27 cellular contexts compared by ENCODE assay signal in genomic region chr15:23437673-23438072, GRCh38. TPM values are rescaled to one million over a fixed set of nuclear protein-coding genes. Genes with fewer than 3 reads are reported as not detected.
"Had no signal": no experiment of that assay in that cellular context is flagged by ENCODE, and none has a peak within 500 bp of the region (broad histone marks: within the 10 kb centered on the region; RNA-seq: fewer than 3 reads in every experiment).

No MANE protein-coding gene starts in this region.

- H3K27ac ChIP-seq: adrenal gland, Peyer's patch, RWPE1, VCaP had no signal

- H3K9me3 ChIP-seq: adrenal gland, Peyer's patch had no signal

- H3K27me3 ChIP-seq: adrenal gland, Peyer's patch had no signal

- DNase-seq: activated CD4-positive, alpha-beta memory T cell treated with anti-CD3 and anti-CD28 coated beads for 36 hours; activated CD4-positive, alpha-beta T cell treated with anti-CD3 and anti-CD28 coated beads, Interleukin-2, amount 10 ng/mL, durations not matched to agents 7 days and 5 days; activated CD4-positive, CD25-positive, alpha-beta regulatory T cell; activated gamma-delta T cell treated with Interleukin-2 at 50 U/mL for 16 hours; activated naive CD4-positive, alpha-beta T cell treated with anti-CD3 and anti-CD28 coated beads, Interleukin-2, amount 50 U/mL, for 16 hours; activated naive CD8-positive, alpha-beta T cell treated with anti-CD3 and anti-CD28 coated beads, Interleukin-2, amount 10 ng/mL, durations not matched to agents 7 days and 5 days; activated T-cell treated with anti-CD3 and anti-CD28 coated beads for 4 hours; activated T-cell treated with anti-CD3 and anti-CD28 coated beads, Interleukin-2, amount 50 U/mL, for 48 hours; adrenal gland; anterior cingulate cortex; caudate nucleus; Kasumi-1; NCI-H1105 treated with DMSO at 0.1 percent for 48 hours; NCI-H1436 treated with DMSO at 0.1 percent for 48 hours; NCI-H187; NCI-H2081; NCI-H510A treated with DMSO at 0.1 percent for 48 hours; NCI-H69; Peyer's patch; SIG-M5; T-helper 1 cell had no signal

- H3K4me3 ChIP-seq: adrenal gland, Peyer's patch had no signal

- H3K4me1 ChIP-seq: adrenal gland, Peyer's patch had no signal

- H3K36me3 ChIP-seq: adrenal gland, Peyer's patch had no signal

RNA-seq across cellular contexts. Expression of gene GOLGA6L2, which starts 9.4 kb away (rescaled TPM):
- total RNA-seq: activated CD4-positive, alpha-beta memory T cell treated with anti-CD3 and anti-CD28 coated beads for 36 hours; activated CD4-positive, alpha-beta T cell treated with anti-CD3 and anti-CD28 coated beads, Interleukin-2, amount 10 ng/mL, durations not matched to agents 7 days and 5 days; activated CD8-positive, alpha-beta memory T cell treated with anti-CD3 and anti-CD28 coated beads for 36 hours; activated naive CD8-positive, alpha-beta T cell treated with anti-CD3 and anti-CD28 coated beads, Interleukin-2, amount 10 ng/mL, durations not matched to agents 7 days and 5 days; activated T-helper 2 cell treated with anti-CD3 and anti-CD28 coated beads, Interferon-gamma antibody, Interleukin-2, Interleukin-4, amounts not matched to agents 10 μg/mL and 5 μg/mL and 100 μg/mL, durations not matched to agents 14 hours and 24 hours and 36 hours; adrenal gland; cerebellum; Peyer's patch; T-helper 2 cell treated with Interferon-gamma antibody and Interleukin-4, amounts not matched to agents 100 ng/mL and 5 ng/mL, for 36 hours had no signal
